In genomic region chr15:48721061-48721810, GRCh38 we compare ENCODE assay signal across 15 cellular contexts.
DNase-seq lines count a peak whose midpoint lies in the region; ATAC-seq and TF ChIP-seq lines count a peak whose summit lies in the region.
"Had no signal": no experiment of that assay in that cellular context is flagged by ENCODE, and none has a peak within 500 bp of the region (broad histone marks: within the 10 kb centered on the region; RNA-seq: fewer than 3 reads in every experiment).

No MANE protein-coding gene starts in this region.

- H3K9ac ChIP-seq in rectal smooth muscle tissue (ENCODE audit: low read length), result no peak overlapping the region

- H3K36me3 ChIP-seq in gastroesophageal sphincter, result no peaks in the 10 kb centered on the region
- no peaks in the 10 kb centered on the region for H3K36me3 ChIP-seq in rectal smooth muscle tissue (ENCODE audit: control insufficient read depth, insufficient read depth, low read length)
- H3K36me3 ChIP-seq: SJSA1, vagina had no signal

- WGBS in gastroesophageal sphincter (ENCODE audit: low coverage in 1 of 2), 2 donors, result 40 to 50% methylated on average over 5 to 6 of the region's 6 CpGs

- no peaks in the 10 kb centered on the region for H3K27me3 ChIP-seq in gastroesophageal sphincter
- no peaks in the 10 kb centered on the region for H3K27me3 ChIP-seq in rectal smooth muscle tissue (ENCODE audit: control insufficient read depth, insufficient read depth, low read length)
- H3K27me3 ChIP-seq: SJSA1, vagina had no signal

- H3K4me1 ChIP-seq in gastroesophageal sphincter (peaks cover 0 to 14% (median 4%) of the 10 kb centered on the region in 3 donors), rectal smooth muscle tissue (ENCODE audit: control insufficient read depth, insufficient read depth, low read length) (no peaks in the 10 kb centered on the region)
- H3K4me1 ChIP-seq: vagina had no signal

- H3K36me3 Mint-ChIP-seq in chondrocyte (ENCODE audit: low read depth), result peaks cover 3% of the 10 kb centered on the region
- H3K36me3 Mint-ChIP-seq in immature natural killer cell, result peaks cover 0 to 25% (median 8%) of the 10 kb centered on the region in 3 donors

- H3K27ac ChIP-seq in gastroesophageal sphincter (peak overlapping the region in 2 of 4 donors; percentile 60 to 61), rectal smooth muscle tissue (ENCODE audit: low read depth, low read length) (peak overlapping the region; percentile 48)
- H3K27ac ChIP-seq: vagina had no signal

- H3K27me3 Mint-ChIP-seq in chondrocyte (ENCODE audit: low read depth), result no peaks in the 10 kb centered on the region
- H3K27me3 Mint-ChIP-seq in immature natural killer cell (ENCODE audit: low read depth in 3 of 3), result peaks cover 0 to 2% (median 2%) of the 10 kb centered on the region in 3 donors
- H3K27me3 Mint-ChIP-seq: activated T-helper 17 cell treated with anti-CD3 and anti-CD28 coated beads, Interleukin-2, amount 50 U/mL, for 72 hours; stimulated activated naive CD8-positive, alpha-beta T cell treated with anti-CD3 and anti-CD28 coated beads, Interleukin-15, amount 100 ng/mL, for 72 hours had no signal

- TF ChIP-seq CTCF in gastroesophageal sphincter (IDR thresholded peaks at IDR 0.05) (no peak), chondrocyte (IDR thresholded peaks at IDR 0.05) (no peak)

- H3K4me3 ChIP-seq in gastroesophageal sphincter, result no peak overlapping the region
- no peak overlapping the region for H3K4me3 ChIP-seq in rectal smooth muscle tissue (ENCODE audit: low read length)
- H3K4me3 ChIP-seq: SJSA1, vagina had no signal

- TF ChIP-seq EP300 in gastroesophageal sphincter (IDR thresholded peaks at IDR 0.05), result no peak

- H3K9me3 Mint-ChIP-seq in chondrocyte (ENCODE audit: low read depth) (peaks cover 2% of the 10 kb centered on the region), immature natural killer cell (peaks cover 2 to 10% (median 5%) of the 10 kb centered on the region in 6 donors)
- H3K9me3 Mint-ChIP-seq: activated T-helper 17 cell treated with anti-CD3 and anti-CD28 coated beads, Interleukin-2, amount 50 U/mL, for 72 hours had no signal

- H3K4me3 Mint-ChIP-seq in chondrocyte (ENCODE audit: unreplicated experiment) (no peak overlapping the region), immature natural killer cell (no peak overlapping the region)
- H3K4me3 Mint-ChIP-seq: activated T-helper 17 cell treated with anti-CD3 and anti-CD28 coated beads, Interleukin-2, amount 50 U/mL, for 72 hours; endodermal cell; stimulated activated naive CD8-positive, alpha-beta T cell treated with anti-CD3 and anti-CD28 coated beads, Interleukin-15, amount 100 ng/mL, for 72 hours had no signal

- DNase-seq in GM03348 (ENCODE audit: low spot score), result peak; percentile 66
- DNase-seq in amniotic stem cell (lab: John Stamatoyannopoulos, UW), result peak; percentile 43
- DNase-seq in GF-D8 (lab: John Stamatoyannopoulos, UW), result no peak
- DNase-seq in chondrocyte (ENCODE audit: low spot score), result no peak
- no peak for DNase-seq in immature natural killer cell
- DNase-seq: Caco-2; endodermal cell; stimulated activated CD4-positive, alpha-beta T cell treated with anti-CD3 and anti-CD28 coated beads, Interleukin-1b, Interleukin-23, amount 100 ng/mL, for 48 hours; stimulated activated naive CD8-positive, alpha-beta T cell treated with anti-CD3 and anti-CD28 coated beads, Interleukin-15, amount 100 ng/mL, for 72 hours had no signal

- peaks cover 0 to 5% (median 0%) of the 10 kb centered on the region in 3 donors for H3K9me3 ChIP-seq in gastroesophageal sphincter
- H3K9me3 ChIP-seq: Caco-2 had no signal

- no peak overlapping the region for H3K27ac Mint-ChIP-seq in chondrocyte (ENCODE audit: unreplicated experiment)
- H3K27ac Mint-ChIP-seq in immature natural killer cell, result no peak overlapping the region
- H3K27ac Mint-ChIP-seq: activated T-helper 17 cell treated with anti-CD3 and anti-CD28 coated beads, Interleukin-2, amount 50 U/mL, for 72 hours; endodermal cell; stimulated activated naive CD8-positive, alpha-beta T cell treated with anti-CD3 and anti-CD28 coated beads, Interleukin-15, amount 100 ng/mL, for 72 hours had no signal

- TF ChIP-seq POLR2A in gastroesophageal sphincter (IDR thresholded peaks at IDR 0.05), result no peak

- ATAC-seq in gastroesophageal sphincter (peak; percentile 72), GM19463 (IDR thresholded peaks at IDR 0.05; ENCODE audit: unreplicated experiment) (no peak)
- ATAC-seq: activated T-helper 17 cell treated with anti-CD3 and anti-CD28 coated beads, Interleukin-2, amount 50 U/mL, for 72 hours; stimulated activated naive CD8-positive, alpha-beta T cell treated with anti-CD3 and anti-CD28 coated beads, Interleukin-15, amount 100 ng/mL, for 72 hours had no signal

- H3K4me1 Mint-ChIP-seq in chondrocyte (ENCODE audit: low read depth) (peaks cover 11% of the 10 kb centered on the region), immature natural killer cell (no peaks in the 10 kb centered on the region)
- H3K4me1 Mint-ChIP-seq: stimulated activated naive CD8-positive, alpha-beta T cell treated with anti-CD3 and anti-CD28 coated beads, Interleukin-15, amount 100 ng/mL, for 72 hours had no signal

Comparison
In these comparisons a context has a peak if more than half of its experiments do, and no peak if none do; other contexts are left out.
1. DNase-seq: peak in GM03348 (single experiment) and amniotic stem cell (single experiment); none in GF-D8 (single experiment), chondrocyte (single experiment) and immature natural killer cell (0 of 3).